ENCODE assay signal across 11 cellular contexts in genomic region chr3:52683611-52684010, GRCh38. TPM values are rescaled to one million over a fixed set of nuclear protein-coding genes. Genes with fewer than 3 reads are reported as not detected.
A peak's percentile ranks its signal among the peaks of the same experiment; 100 is the strongest.
DNase-seq lines count a peak whose midpoint lies in the region; ATAC-seq and TF ChIP-seq lines count a peak whose summit lies in the region.
"Had no signal": no experiment of that assay in that cellular context is flagged by ENCODE, and none has a peak within 500 bp of the region (broad histone marks: within the 10 kb centered on the region; RNA-seq: fewer than 3 reads in every experiment).

No MANE protein-coding gene starts in this region.

- H3K4me1 ChIP-seq in CD4-positive, CD25-positive, alpha-beta regulatory T cell (ENCODE audit: control insufficient read depth, insufficient read depth, low read length, poor library complexity, severe bottlenecking), result peaks cover 28% of the 10 kb centered on the region
- peaks cover 42% of the 10 kb centered on the region for H3K4me1 ChIP-seq in Karpas-422 (ENCODE audit: low read length)

- H3K9me3 ChIP-seq in CD4-positive, CD25-positive, alpha-beta regulatory T cell (ENCODE audit: control insufficient read depth in 2 of 2, low read length in 2 of 2), result no peaks in the 10 kb centered on the region
- no peaks in the 10 kb centered on the region for H3K9me3 ChIP-seq in Karpas-422 (ENCODE audit: low read length)
- H3K9me3 ChIP-seq: gastroesophageal sphincter had no signal

- ATAC-seq in CD4-positive, CD25-positive, alpha-beta regulatory T cell (ENCODE audit: low read depth in 2 of 2), result no peak
- no peak for ATAC-seq in natural killer cell treated with Interleukin-12 subunit alpha and Interleukin-12 subunit beta and Interleukin-15 and Interleukin-18, amount 100 ng/mL, for 72 hours
- no peak for ATAC-seq in HG02623 (IDR thresholded peaks at IDR 0.05; ENCODE audit: unreplicated experiment)
- ATAC-seq: gastroesophageal sphincter had no signal

- H3K27me3 ChIP-seq in CD4-positive, CD25-positive, alpha-beta regulatory T cell (ENCODE audit: control insufficient read depth, insufficient read depth, low read length), result no peaks in the 10 kb centered on the region
- no peaks in the 10 kb centered on the region for H3K27me3 ChIP-seq in Karpas-422 (ENCODE audit: low read length)
- H3K27me3 ChIP-seq: gastroesophageal sphincter had no signal

- peaks cover 27% of the 10 kb centered on the region for H3K36me3 ChIP-seq in CD4-positive, CD25-positive, alpha-beta regulatory T cell (ENCODE audit: control insufficient read depth, insufficient read depth, low read length)
- H3K36me3 ChIP-seq in Karpas-422 (ENCODE audit: insufficient read depth, low read length), result peaks cover 41% of the 10 kb centered on the region

- no peaks in the 10 kb centered on the region for H3K9me2 ChIP-seq in Karpas-422 (replicated peaks; ENCODE audit: insufficient read depth, low read length)

- H3K4me3 ChIP-seq in CD4-positive, CD25-positive, alpha-beta regulatory T cell (ENCODE audit: low read depth, low read length), result no peak overlapping the region
- H3K4me3 ChIP-seq in Karpas-422 (ENCODE audit: low read length), result no peak overlapping the region
- H3K4me3 ChIP-seq: gastroesophageal sphincter had no signal

- H3K27me3 Mint-ChIP-seq in CD4-positive, CD25-positive, alpha-beta regulatory T cell, result no peaks in the 10 kb centered on the region
- peaks cover 14% of the 10 kb centered on the region for H3K27me3 Mint-ChIP-seq in brain
- H3K27me3 Mint-ChIP-seq in natural killer cell treated with Interleukin-12 subunit alpha and Interleukin-12 subunit beta and Interleukin-15 and Interleukin-18, amount 100 ng/mL, for 72 hours, result no peaks in the 10 kb centered on the region

- peak overlapping the region; percentile 41 to 83 (median 75) for H3K27ac Mint-ChIP-seq in CD4-positive, CD25-positive, alpha-beta regulatory T cell
- peak overlapping the region in 4 of 5 experiments; percentile 49 to 99 (median 97) for H3K27ac Mint-ChIP-seq in brain
- H3K27ac Mint-ChIP-seq in natural killer cell treated with Interleukin-12 subunit alpha and Interleukin-12 subunit beta and Interleukin-15 and Interleukin-18, amount 100 ng/mL, for 72 hours, result peak overlapping the region; percentile 19 to 98

- H2AFZ ChIP-seq in Karpas-422 (ENCODE audit: low read length), result no peak overlapping the region

- peaks cover 27 to 80% (median 51%) of the 10 kb centered on the region in 4 donors for H3K4me1 Mint-ChIP-seq in CD4-positive, CD25-positive, alpha-beta regulatory T cell
- H3K4me1 Mint-ChIP-seq in brain, result peaks cover 86% of the 10 kb centered on the region
- H3K4me1 Mint-ChIP-seq in natural killer cell treated with Interleukin-12 subunit alpha and Interleukin-12 subunit beta and Interleukin-15 and Interleukin-18, amount 100 ng/mL, for 72 hours (ENCODE audit: low read depth in 2 of 2), result peaks cover 49 to 60% of the 10 kb centered on the region in 2 donors

- TF ChIP-seq CTCF in brain (conservative IDR thresholded peaks at IDR 0.05), result no peak

- H3K4me3 Mint-ChIP-seq in CD4-positive, CD25-positive, alpha-beta regulatory T cell, result peak overlapping the region; percentile 12 to 94 (median 60)
- peak overlapping the region; percentile 90 to 96 (median 94) for H3K4me3 Mint-ChIP-seq in brain
- H3K4me3 Mint-ChIP-seq in natural killer cell treated with Interleukin-12 subunit alpha and Interleukin-12 subunit beta and Interleukin-15 and Interleukin-18, amount 100 ng/mL, for 72 hours, result peak overlapping the region; percentile 97

- H3K4me2 ChIP-seq in Karpas-422 (ENCODE audit: low read depth, low read length, poor library complexity, severe bottlenecking), result peak overlapping the region; percentile 91

- H3K9ac ChIP-seq in Karpas-422 (ENCODE audit: low read length), result 0 out of 2 replicates have a peak overlapping the region, but pooled peaks have one; percentile 84

- DNase-seq in CD4-positive, CD25-positive, alpha-beta regulatory T cell, result no peak
- DNase-seq in Karpas-422, result no peak
- DNase-seq in natural killer cell treated with Interleukin-12 subunit alpha and Interleukin-12 subunit beta and Interleukin-15 and Interleukin-18, amount 100 ng/mL, for 72 hours (ENCODE audit: low spot score), result no peak
- no peak for DNase-seq in NOMO-1 treated with DMSO at 0.1 percent for 48 hours (lab: John Stamatoyannopoulos, UW; ENCODE audit: unreplicated experiment)
- no peak for DNase-seq in substantia nigra (lab: John Stamatoyannopoulos, UW)
- DNase-seq in NCI-H524 (lab: John Stamatoyannopoulos, UW), result no peak
- DNase-seq: DMS153, KG1 had no signal

- peaks cover 29% of the 10 kb centered on the region for H3K36me3 Mint-ChIP-seq in CD4-positive, CD25-positive, alpha-beta regulatory T cell
- peaks cover 52% of the 10 kb centered on the region for H3K36me3 Mint-ChIP-seq in brain
- peaks cover 32% of the 10 kb centered on the region for H3K36me3 Mint-ChIP-seq in natural killer cell treated with Interleukin-12 subunit alpha and Interleukin-12 subunit beta and Interleukin-15 and Interleukin-18, amount 100 ng/mL, for 72 hours

- H4K20me1 ChIP-seq in Karpas-422 (ENCODE audit: insufficient read depth, low read depth, low read length), result no peaks in the 10 kb centered on the region

- H3K27ac ChIP-seq in CD4-positive, CD25-positive, alpha-beta regulatory T cell (ENCODE audit: insufficient read depth, low read length, poor library complexity, severe bottlenecking), result no peak overlapping the region
- no peak overlapping the region for H3K27ac ChIP-seq in Karpas-422 (ENCODE audit: low read length)
- no peak overlapping the region for H3K27ac ChIP-seq in substantia nigra (ENCODE audit: low read depth, low read length, poor library complexity, severe bottlenecking)

- peaks cover 94% of the 10 kb centered on the region for H3K79me2 ChIP-seq in Karpas-422 (ENCODE audit: low read length)

- no peaks in the 10 kb centered on the region for H3K9me3 Mint-ChIP-seq in CD4-positive, CD25-positive, alpha-beta regulatory T cell
- peaks cover 0 to 5% (median 0%) of the 10 kb centered on the region in 5 experiments for H3K9me3 Mint-ChIP-seq in brain
- no peaks in the 10 kb centered on the region for H3K9me3 Mint-ChIP-seq in natural killer cell treated with Interleukin-12 subunit alpha and Interleukin-12 subunit beta and Interleukin-15 and Interleukin-18, amount 100 ng/mL, for 72 hours

RNA-seq across cellular contexts. Expression of gene PBRM1, which starts 2.1 kb away (rescaled TPM):
- total RNA-seq in CD4-positive, CD25-positive, alpha-beta regulatory T cell, result 58.7 TPM
- 10 to 100 TPM; 59.4 to 73.4 (median 67.9) TPM for polyA plus RNA-seq in CD4-positive, CD25-positive, alpha-beta regulatory T cell
- total RNA-seq in Karpas-422 (2014; rRNA removed; shearing (Covaris generic); ENCODE audit: low replicate concordance), result 38.4 and 53.3 TPM in 2 replicates
- 27.5 TPM for polyA plus RNA-seq in brain (ENCODE audit: insufficient read depth, low read depth, low replicate concordance)
- total RNA-seq in natural killer cell treated with Interleukin-12 subunit alpha and Interleukin-12 subunit beta and Interleukin-15 and Interleukin-18, amount 100 ng/mL, for 72 hours, result 10 to 100 TPM; 85.3 to 95.4 TPM

RNA-seq across cellular contexts. Expression of gene GNL3, which starts 2.2 kb away (rescaled TPM):
- 75.7 TPM for total RNA-seq in CD4-positive, CD25-positive, alpha-beta regulatory T cell
- 10 to 100 TPM; 42.4 to 61.5 (median 51.8) TPM for polyA plus RNA-seq in CD4-positive, CD25-positive, alpha-beta regulatory T cell
- 96.9 and 138 TPM in 2 replicates for total RNA-seq in Karpas-422 (2014; rRNA removed; shearing (Covaris generic); ENCODE audit: low replicate concordance)
- polyA plus RNA-seq in brain (ENCODE audit: insufficient read depth, low read depth, low replicate concordance), result 13.4 TPM
- total RNA-seq in natural killer cell treated with Interleukin-12 subunit alpha and Interleukin-12 subunit beta and Interleukin-15 and Interleukin-18, amount 100 ng/mL, for 72 hours, result 100 to 1,000 TPM; 153 to 225 TPM

RNA-seq across cellular contexts. Expression of gene GLT8D1, which starts 22.0 kb away (rescaled TPM):
- 26.6 TPM for total RNA-seq in CD4-positive, CD25-positive, alpha-beta regulatory T cell
- polyA plus RNA-seq in CD4-positive, CD25-positive, alpha-beta regulatory T cell, result 10 to 100 TPM; 61.9 to 73.4 (median 68.1) TPM
- total RNA-seq in Karpas-422 (2014; rRNA removed; shearing (Covaris generic); ENCODE audit: low replicate concordance), result 34.7 and 52.0 TPM in 2 replicates
- 29.4 TPM for polyA plus RNA-seq in brain (ENCODE audit: insufficient read depth, low read depth, low replicate concordance)
- total RNA-seq in natural killer cell treated with Interleukin-12 subunit alpha and Interleukin-12 subunit beta and Interleukin-15 and Interleukin-18, amount 100 ng/mL, for 72 hours, result 10 to 100 TPM; 32.4 to 41.1 TPM

RNA-seq across cellular contexts. Expression of gene SPCS1, which starts 22.3 kb away (rescaled TPM):
- 57.6 TPM for total RNA-seq in CD4-positive, CD25-positive, alpha-beta regulatory T cell
- 100 to 1,000 TPM; 304 to 318 (median 312) TPM for polyA plus RNA-seq in CD4-positive, CD25-positive, alpha-beta regulatory T cell
- total RNA-seq in Karpas-422 (2014; rRNA removed; shearing (Covaris generic); ENCODE audit: low replicate concordance), result 122 and 184 TPM in 2 replicates
- polyA plus RNA-seq in brain (ENCODE audit: insufficient read depth, low read depth, low replicate concordance), result 130 TPM
- total RNA-seq in natural killer cell treated with Interleukin-12 subunit alpha and Interleukin-12 subunit beta and Interleukin-15 and Interleukin-18, amount 100 ng/mL, for 72 hours, result 10 to 100 TPM; 74.4 to 92.4 TPM
